9 cellular contexts compared by ENCODE assay signal in genomic region chr3:157104928-157105652, GRCh38. TPM values are rescaled to one million over a fixed set of nuclear protein-coding genes. Genes with fewer than 3 reads are reported as not detected.
DNase-seq lines count a peak whose midpoint lies in the region; ATAC-seq and TF ChIP-seq lines count a peak whose summit lies in the region.
"Had no signal": no experiment of that assay in that cellular context is flagged by ENCODE, and none has a peak within 500 bp of the region (broad histone marks: within the 10 kb centered on the region; RNA-seq: fewer than 3 reads in every experiment).

No MANE protein-coding gene starts in this region.

- no peak for DNase-seq in glutamatergic neuron
- DNase-seq in hippocampal formation (lab: John Stamatoyannopoulos, UW) = no peak
- DNase-seq in HPDE6-E6E7 (ENCODE audit: extremely low spot score) = no peak
- DNase-seq in head of caudate nucleus = no peak
- no peak for DNase-seq in HT-29 (ENCODE audit: low spot score)

- H3K4me1 Mint-ChIP-seq in IgD-negative memory B cell (peaks cover 28 to 31% (median 28%) of the 10 kb centered on the region in 3 donors), glutamatergic neuron (ENCODE audit: low read depth, unreplicated experiment) (peaks cover 15% of the 10 kb centered on the region)

- H3K27ac Mint-ChIP-seq in IgD-negative memory B cell (peak overlapping the region; percentile 80 to 90 (median 85)), glutamatergic neuron (ENCODE audit: unreplicated experiment) (peak overlapping the region; percentile 5)

- no peak for TF ChIP-seq CTCF in glutamatergic neuron (IDR thresholded peaks at IDR 0.05; ENCODE audit: partially characterized antibody, unreplicated experiment)

- H3K4me3 Mint-ChIP-seq in IgD-negative memory B cell = peak overlapping the region in 3 of 4 donors; percentile 3 to 79 (median 25)
- no peak overlapping the region for H3K4me3 Mint-ChIP-seq in glutamatergic neuron (ENCODE audit: unreplicated experiment)
- H3K4me3 Mint-ChIP-seq: nephron had no signal

- H3K9me3 Mint-ChIP-seq in IgD-negative memory B cell (peaks cover 0 to 2% (median 0%) of the 10 kb centered on the region in 3 donors), glutamatergic neuron (ENCODE audit: unreplicated experiment) (peaks cover 3% of the 10 kb centered on the region)
- H3K9me3 Mint-ChIP-seq: nephron had no signal

- H3K27me3 Mint-ChIP-seq in IgD-negative memory B cell (no peaks in the 10 kb centered on the region), glutamatergic neuron (ENCODE audit: unreplicated experiment) (no peaks in the 10 kb centered on the region)

- no peaks in the 10 kb centered on the region for H3K36me3 Mint-ChIP-seq in IgD-negative memory B cell
- H3K36me3 Mint-ChIP-seq in glutamatergic neuron (ENCODE audit: unreplicated experiment) = no peaks in the 10 kb centered on the region

- intact Hi-C loops in head of caudate nucleus (cut with DNase I) = no loop called here

- peak; percentile 73 for ATAC-seq in GM18508 (IDR thresholded peaks at IDR 0.05; ENCODE audit: insufficient read depth, unreplicated experiment)
- peak; percentile 46 for ATAC-seq in GM21528 (IDR thresholded peaks at IDR 0.05; ENCODE audit: low FRiP score, unreplicated experiment)

RNA-seq across cellular contexts. Expression of gene CCNL1, which starts 54.9 kb away (rescaled TPM):
- 107 TPM for polyA plus RNA-seq in IgD-negative memory B cell
- total RNA-seq in glutamatergic neuron (ENCODE audit: unreplicated experiment) = 123 TPM
- 302 and 313 TPM in 2 replicates for total RNA-seq in HT-29 (2014; rRNA removed; shearing (Covaris generic))
